ENCODE assay signal across 8 cellular contexts in genomic region chr19:58362272-58362994, GRCh38. TPM values are rescaled to one million over a fixed set of nuclear protein-coding genes. Genes with fewer than 3 reads are reported as not detected.
DNase-seq lines count a peak whose midpoint lies in the region; ATAC-seq, FAIRE-seq and TF ChIP-seq lines count a peak whose summit lies in the region.

Gene ZNF497, minus strand, starts transcription at chr19:58362751. Its CDS starts 5,116 bp downstream, at chr19:58357635.

- 1% methylated on average over 63 to 69 of the region's 74 CpGs for WGBS in GM23248 (ENCODE audit: low coverage in 1 of 2, low lambda C conversion rate in 2 of 2, missing lambda C conversion rate in 2 of 2), 2 experiments

- peak within 1 kb of the TSS; percentile 95 for H3K27ac Mint-ChIP-seq in activated T-helper 1 cell treated with anti-CD3 and anti-CD28 coated beads, Interleukin-12 subunit alpha, Interleukin-12 subunit beta, Interleukin-2, Interleukin-4 antibody, amounts not matched to agents 30 ng/mL and 10 ng/mL and 1 ng/mL, durations not matched to agents 14 hours and 24 hours and 36 hours
- peak within 1 kb of the TSS; percentile 85 to 97 (median 94) for H3K27ac Mint-ChIP-seq in naive thymus-derived CD8-positive, alpha-beta T cell
- H3K27ac Mint-ChIP-seq in stimulated activated naive B cell treated with anti-CD40 and anti-IgM and Interleukin-4, amounts not matched to agents 10 μg/mL and 1 μg/mL and 100 μg/mL, for 72 hours, result peak within 1 kb of the TSS; percentile 98

- H2AFZ ChIP-seq in GM23248, result peak within 1 kb of the TSS; percentile 95
- H2AFZ ChIP-seq in Karpas-422 (ENCODE audit: low read length), result peak within 1 kb of the TSS; percentile 86; the same call in 1 of the 2 replicates

- H3K4me1 ChIP-seq in DOHH2 (ENCODE audit: control insufficient read depth, low read length), result peaks cover 15% of the 10 kb centered on the region
- H3K4me1 ChIP-seq in GM23248 (ENCODE audit: insufficient read depth), result peaks cover 4% of the 10 kb centered on the region; the same call in 1 of the 2 replicates
- peaks cover 17% of the 10 kb centered on the region for H3K4me1 ChIP-seq in Karpas-422 (ENCODE audit: low read length)

- H4K20me1 ChIP-seq in DOHH2 (ENCODE audit: control insufficient read depth, insufficient read depth, low read depth, low read length), result no peaks in the 10 kb centered on the region
- H4K20me1 ChIP-seq in GM23248 (ENCODE audit: insufficient read depth), result no peaks in the 10 kb centered on the region
- no peaks in the 10 kb centered on the region for H4K20me1 ChIP-seq in Karpas-422 (ENCODE audit: insufficient read depth, low read depth, low read length)

- H3F3A ChIP-seq in DOHH2 (ENCODE audit: control insufficient read depth, insufficient read depth) (peaks cover 6% of the 10 kb centered on the region; the same call in 1 of the 2 replicates), GM23248 (ENCODE audit: insufficient read depth) (peaks cover 11% of the 10 kb centered on the region; the same call in 1 of the 2 replicates)

- H3K27ac ChIP-seq in DOHH2 (ENCODE audit: low read depth, low read length), result peak within 1 kb of the TSS; percentile 63
- H3K27ac ChIP-seq in GM23248, result peak within 1 kb of the TSS; percentile 90
- peak within 1 kb of the TSS; percentile 90 for H3K27ac ChIP-seq in Karpas-422 (ENCODE audit: low read length)

- H3K9me3 Mint-ChIP-seq in activated T-helper 1 cell treated with anti-CD3 and anti-CD28 coated beads, Interleukin-12 subunit alpha, Interleukin-12 subunit beta, Interleukin-2, Interleukin-4 antibody, amounts not matched to agents 30 ng/mL and 10 ng/mL and 1 ng/mL, durations not matched to agents 14 hours and 24 hours and 36 hours, result no peaks in the 10 kb centered on the region
- H3K9me3 Mint-ChIP-seq in naive thymus-derived CD8-positive, alpha-beta T cell, result no peaks in the 10 kb centered on the region
- no peaks in the 10 kb centered on the region for H3K9me3 Mint-ChIP-seq in stimulated activated naive B cell treated with anti-CD40 and anti-IgM and Interleukin-4, amounts not matched to agents 10 μg/mL and 1 μg/mL and 100 μg/mL, for 72 hours

- H3K79me2 ChIP-seq in DOHH2 (ENCODE audit: control insufficient read depth, low read length) (peaks cover 10% of the 10 kb centered on the region), GM23248 (ENCODE audit: insufficient read depth) (no peaks in the 10 kb centered on the region), Karpas-422 (ENCODE audit: low read length) (peaks cover 13% of the 10 kb centered on the region)

- peak; percentile 86 to 88 for ATAC-seq in naive thymus-derived CD8-positive, alpha-beta T cell
- ATAC-seq in stimulated activated naive B cell treated with anti-CD40 and anti-IgM and Interleukin-4, amounts not matched to agents 10 μg/mL and 1 μg/mL and 100 μg/mL, for 72 hours (replicated peaks), result peak; percentile 87

- H3K9me2 ChIP-seq in DOHH2 (replicated peaks; ENCODE audit: control insufficient read depth, low read length), result no peaks in the 10 kb centered on the region
- H3K9me2 ChIP-seq in GM23248 (ENCODE audit: insufficient read depth), result no peaks in the 10 kb centered on the region
- no peaks in the 10 kb centered on the region for H3K9me2 ChIP-seq in Karpas-422 (replicated peaks; ENCODE audit: insufficient read depth, low read length)

- H3K27me3 ChIP-seq in DOHH2 (ENCODE audit: control insufficient read depth, low read length), result no peaks in the 10 kb centered on the region
- no peaks in the 10 kb centered on the region for H3K27me3 ChIP-seq in GM23248 (replicated peaks; ENCODE audit: insufficient read depth)
- H3K27me3 ChIP-seq in Karpas-422 (ENCODE audit: low read length), result no peaks in the 10 kb centered on the region

- POLR2A ChIA-PET in naive thymus-derived CD8-positive, alpha-beta T cell (lab: Charles Lee), result interaction anchor here (0.6 to 3.5 kb wide), 35 partner anchors 8 to 1171 kb away, joined by 3 to 44 read pairs (median 6); partner anchors contain the start of genes CHMP2A, ERVK3-1, MZF1 and RPS5

- H3K4me3 ChIP-seq in DOHH2 (ENCODE audit: low read length) (peak within 1 kb of the TSS; percentile 99), GM23248 (peak within 1 kb of the TSS; percentile 73), Karpas-422 (ENCODE audit: low read length) (peak within 1 kb of the TSS; percentile 96), fibroblast of mammary gland (ENCODE audit: control insufficient read depth, low read depth, low read length) (peak within 1 kb of the TSS; percentile 60)

- intact Hi-C loops in activated T-helper 1 cell treated with anti-CD3 and anti-CD28 coated beads, Interleukin-12 subunit alpha, Interleukin-12 subunit beta, Interleukin-2, Interleukin-4 antibody, amounts not matched to agents 30 ng/mL and 10 ng/mL and 1 ng/mL, durations not matched to agents 14 hours and 24 hours and 36 hours (cut with micrococcal nuclease), result loop anchor here (1.0 to 2.0 kb wide), 9 partner anchors 15 to 180 kb away; partner anchors contain the start of genes ERVK3-1, RPS5, ZNF324B and ZNF584

- H3K36me3 ChIP-seq in DOHH2 (ENCODE audit: control insufficient read depth, low read length), result peaks cover 3% of the 10 kb centered on the region; the same call in 1 of the 2 replicates
- H3K36me3 ChIP-seq in GM23248 (ENCODE audit: low read depth), result no peaks in the 10 kb centered on the region
- H3K36me3 ChIP-seq in Karpas-422 (ENCODE audit: insufficient read depth, low read length), result no peaks in the 10 kb centered on the region

- H3K27me3 Mint-ChIP-seq in activated T-helper 1 cell treated with anti-CD3 and anti-CD28 coated beads, Interleukin-12 subunit alpha, Interleukin-12 subunit beta, Interleukin-2, Interleukin-4 antibody, amounts not matched to agents 30 ng/mL and 10 ng/mL and 1 ng/mL, durations not matched to agents 14 hours and 24 hours and 36 hours (ENCODE audit: insufficient read depth), result no peaks in the 10 kb centered on the region
- no peaks in the 10 kb centered on the region for H3K27me3 Mint-ChIP-seq in naive thymus-derived CD8-positive, alpha-beta T cell
- H3K27me3 Mint-ChIP-seq in stimulated activated naive B cell treated with anti-CD40 and anti-IgM and Interleukin-4, amounts not matched to agents 10 μg/mL and 1 μg/mL and 100 μg/mL, for 72 hours, result peaks cover 0 to 10% of the 10 kb centered on the region in 2 donors

- no peaks in the 10 kb centered on the region for H3K9me3 ChIP-seq in DOHH2 (ENCODE audit: control insufficient read depth, insufficient read depth, low read length)
- no peaks in the 10 kb centered on the region for H3K9me3 ChIP-seq in GM23248 (ENCODE audit: low read depth)
- no peaks in the 10 kb centered on the region for H3K9me3 ChIP-seq in Karpas-422 (ENCODE audit: low read length)

- in situ Hi-C loops in GM23248 (cut with MboI), result no loop called here

- FAIRE-seq in RCC 7860 (lab: Jason Lieb, UNC), result peak; percentile 39

- TF ChIP-seq CTCF in DOHH2 (IDR thresholded peaks at IDR 0.05; ENCODE audit: low read depth, low read length, poor library complexity, severe bottlenecking), result no peak
- TF ChIP-seq CTCF in fibroblast of mammary gland (conservative IDR thresholded peaks at IDR 0.05; ENCODE audit: control insufficient read depth, insufficient read depth, low read depth, low read length), result no peak

- peak; percentile 98 for DNase-seq in GM23248
- peak; percentile 100 for DNase-seq in Karpas-422
- DNase-seq in RCC 7860 (ENCODE audit: low spot score), result peak; percentile 90
- DNase-seq in activated T-helper 1 cell treated with anti-CD3 and anti-CD28 coated beads, Interleukin-12 subunit alpha, Interleukin-12 subunit beta, Interleukin-2, Interleukin-4 antibody, amounts not matched to agents 30 ng/mL and 10 ng/mL and 1 ng/mL, durations not matched to agents 14 hours and 24 hours and 36 hours (ENCODE audit: low spot score), result peak; percentile 95
- peak; percentile 94 for DNase-seq in fibroblast of mammary gland (ENCODE audit: low read depth)
- DNase-seq in naive thymus-derived CD8-positive, alpha-beta T cell, result peak; percentile 94 to 98 (median 96)
- peak; percentile 97 for DNase-seq in stimulated activated naive B cell treated with anti-CD40 and anti-IgM and Interleukin-4, amounts not matched to agents 10 μg/mL and 1 μg/mL and 100 μg/mL, for 72 hours

- peaks cover 7% of the 10 kb centered on the region for H3K4me1 Mint-ChIP-seq in activated T-helper 1 cell treated with anti-CD3 and anti-CD28 coated beads, Interleukin-12 subunit alpha, Interleukin-12 subunit beta, Interleukin-2, Interleukin-4 antibody, amounts not matched to agents 30 ng/mL and 10 ng/mL and 1 ng/mL, durations not matched to agents 14 hours and 24 hours and 36 hours (ENCODE audit: low read depth)
- peaks cover 10 to 18% (median 16%) of the 10 kb centered on the region in 4 donors for H3K4me1 Mint-ChIP-seq in naive thymus-derived CD8-positive, alpha-beta T cell
- peaks cover 17 to 29% of the 10 kb centered on the region in 2 donors for H3K4me1 Mint-ChIP-seq in stimulated activated naive B cell treated with anti-CD40 and anti-IgM and Interleukin-4, amounts not matched to agents 10 μg/mL and 1 μg/mL and 100 μg/mL, for 72 hours

- H3K4me2 ChIP-seq in DOHH2 (ENCODE audit: low read length), result peak within 1 kb of the TSS; percentile 99
- H3K4me2 ChIP-seq in GM23248 (ENCODE audit: unreplicated experiment), result peak within 1 kb of the TSS; percentile 82
- H3K4me2 ChIP-seq in Karpas-422 (ENCODE audit: low read depth, low read length, poor library complexity, severe bottlenecking), result peak within 1 kb of the TSS; percentile 98

- peak within 1 kb of the TSS; percentile 88 for H3K9ac ChIP-seq in GM23248
- peak within 1 kb of the TSS; percentile 99 for H3K9ac ChIP-seq in Karpas-422 (ENCODE audit: low read length)

- peak within 1 kb of the TSS; percentile 94 for H3K4me3 Mint-ChIP-seq in activated T-helper 1 cell treated with anti-CD3 and anti-CD28 coated beads, Interleukin-12 subunit alpha, Interleukin-12 subunit beta, Interleukin-2, Interleukin-4 antibody, amounts not matched to agents 30 ng/mL and 10 ng/mL and 1 ng/mL, durations not matched to agents 14 hours and 24 hours and 36 hours
- H3K4me3 Mint-ChIP-seq in naive thymus-derived CD8-positive, alpha-beta T cell, result peak within 1 kb of the TSS; percentile 83 to 97 (median 93)
- peak within 1 kb of the TSS; percentile 90 to 93 for H3K4me3 Mint-ChIP-seq in stimulated activated naive B cell treated with anti-CD40 and anti-IgM and Interleukin-4, amounts not matched to agents 10 μg/mL and 1 μg/mL and 100 μg/mL, for 72 hours

- H3K36me3 Mint-ChIP-seq in activated T-helper 1 cell treated with anti-CD3 and anti-CD28 coated beads, Interleukin-12 subunit alpha, Interleukin-12 subunit beta, Interleukin-2, Interleukin-4 antibody, amounts not matched to agents 30 ng/mL and 10 ng/mL and 1 ng/mL, durations not matched to agents 14 hours and 24 hours and 36 hours (ENCODE audit: low read depth), result no peaks in the 10 kb centered on the region
- H3K36me3 Mint-ChIP-seq in naive thymus-derived CD8-positive, alpha-beta T cell, result no peaks in the 10 kb centered on the region
- peaks cover 5 to 22% of the 10 kb centered on the region in 2 donors for H3K36me3 Mint-ChIP-seq in stimulated activated naive B cell treated with anti-CD40 and anti-IgM and Interleukin-4, amounts not matched to agents 10 μg/mL and 1 μg/mL and 100 μg/mL, for 72 hours

RNA-seq across cellular contexts. Expression of gene ZNF497, which starts in this region (rescaled TPM):
- 0.38 and 0.97 TPM in 2 replicates for total RNA-seq in GM23248 (2014; rRNA removed; shearing (Covaris generic))
- polyA plus RNA-seq in GM23248 (2016; fragmentation: Nextera tagmentation; extraction: Ambion mirVana), result 0.65 and 0.72 TPM in 2 replicates
- total RNA-seq in Karpas-422 (2014; rRNA removed; shearing (Covaris generic); ENCODE audit: low replicate concordance), result 1.1 and 3.0 TPM in 2 replicates
- 0.76 and 0.93 TPM in 2 replicates for total RNA-seq in activated T-helper 1 cell treated with anti-CD3 and anti-CD28 coated beads, Interleukin-12 subunit alpha, Interleukin-12 subunit beta, Interleukin-2, Interleukin-4 antibody, amounts not matched to agents 30 ng/mL and 10 ng/mL and 1 ng/mL, durations not matched to agents 14 hours and 24 hours and 36 hours
- total RNA-seq in naive thymus-derived CD8-positive, alpha-beta T cell, result 1 to 10 TPM; 4.7 to 6.6 TPM
- polyA plus RNA-seq in naive thymus-derived CD8-positive, alpha-beta T cell, result 1 to 10 TPM; 1.8 to 2.2 (median 1.9) TPM

Comparison
In these comparisons a context has a peak if more than half of its experiments do, and no peak if none do; other contexts are left out.
1. Peak in every context shown above with its lines: DNase-seq, ATAC-seq, H3K4me3 ChIP-seq and H3K27ac ChIP-seq.
2. Peak in DNase-seq, H3K4me3 ChIP-seq, H3K27ac ChIP-seq, H3K9ac ChIP-seq and H3K4me2 ChIP-seq in GM23248; RNA of the gene not detected or under 1 TPM.
3. Peak in DNase-seq in activated T-helper 1 cell treated with anti-CD3 and anti-CD28 coated beads, Interleukin-12 subunit alpha, Interleukin-12 subunit beta, Interleukin-2, Interleukin-4 antibody, amounts not matched to agents 30 ng/mL and 10 ng/mL and 1 ng/mL, durations not matched to agents 14 hours and 24 hours and 36 hours; RNA of the gene not detected or under 1 TPM.